In the genomic region with DNA sequence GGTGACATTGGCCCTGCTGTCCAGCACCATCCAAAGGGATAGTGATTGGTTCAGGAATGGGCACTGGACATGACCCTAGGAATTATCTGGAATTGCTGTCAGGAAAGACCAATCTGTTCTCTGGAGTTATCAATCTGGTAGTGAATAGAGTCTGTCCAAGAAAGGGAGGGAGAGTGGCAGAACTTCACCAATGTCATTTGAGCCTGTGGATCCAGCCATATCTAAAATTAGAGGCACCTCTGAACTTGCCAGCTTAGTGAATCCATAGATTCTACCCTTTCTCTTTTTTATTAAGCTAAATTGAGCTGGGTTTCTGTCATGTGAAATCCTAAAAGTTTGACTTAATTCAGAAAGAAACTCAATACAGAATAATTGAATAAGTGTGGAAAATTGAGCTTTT, we compare ENCODE assay signal across 1 cellular context.
TF ChIP-seq lines count a peak whose summit lies in the region.

No MANE protein-coding gene starts in this region.

TF ChIP-seq in liver, 16 proteins besides CTCF, POLR2A, EP300 and RAD21 (continued from another document):
- no peak for TF ChIP-seq ZBTB33 (IDR thresholded peaks at IDR 0.05)
